ENCODE assay signal across 14 cellular contexts in genomic region chr7:43642897-43643630, GRCh38.
DNase-seq lines count a peak whose midpoint lies in the region; ATAC-seq, FAIRE-seq and TF ChIP-seq lines count a peak whose summit lies in the region.
"Had no signal": no experiment of that assay in that cellular context is flagged by ENCODE, and none has a peak within 500 bp of the region (broad histone marks: within the 10 kb centered on the region; RNA-seq: fewer than 3 reads in every experiment).

No MANE protein-coding gene starts in this region.

- DNase-seq in activated CD4-positive, alpha-beta T cell treated with anti-CD3 and anti-CD28 coated beads, Interleukin-2, amount 10 ng/mL, durations not matched to agents 7 days and 5 days, result no peak
- no peak for DNase-seq in activated CD4-positive, alpha-beta T cell treated with anti-CD3 and anti-CD28 coated beads, Interleukin-2, amount 50 U/mL, for 48 hours
- DNase-seq in GM12878 (ENCODE audit: low read depth, low spot score) (no peak), progenitor cell of endocrine pancreas (ENCODE audit: low spot score, unreplicated experiment) (no peak), Right ventricle myocardium superior (no peak)
- DNase-seq: activated CD4-positive, CD25-positive, alpha-beta regulatory T cell treated with anti-CD3 and anti-CD28 coated beads, Interleukin-2, amount 50 U/mL, for 72 hours; activated effector memory CD4-positive, alpha-beta T cell treated with Interleukin-2 at 50 U/mL for 16 hours; gastrocnemius medialis; NCI-H2081; small intestine had no signal

- peaks cover 84% of the 10 kb centered on the region for H3K4me1 Mint-ChIP-seq in activated CD4-positive, alpha-beta T cell treated with anti-CD3 and anti-CD28 coated beads, Interleukin-2, amount 10 ng/mL, durations not matched to agents 7 days and 5 days
- peaks cover 7% of the 10 kb centered on the region for H3K4me1 Mint-ChIP-seq in progenitor cell of endocrine pancreas (ENCODE audit: low read depth)

- RAD21 ChIA-PET in GM12878 (lab: Charles Lee; ENCODE audit: unreplicated experiment), result interaction anchor here (1.2 kb wide), 1 partner anchor 195 kb away, joined by 3 read pairs; no protein-coding TSS in a partner anchor

- in situ Hi-C loops in GM12878 (cut with MboI), result no loop called here

- CTCF ChIA-PET in activated CD4-positive, alpha-beta T cell treated with anti-CD3 and anti-CD28 coated beads, Interleukin-2, amount 10 ng/mL, durations not matched to agents 7 days and 5 days (lab: Charles Lee), result interaction anchor here (1.3 kb wide), 1 partner anchor 58 kb away, joined by 3 read pairs; no protein-coding TSS in a partner anchor
- CTCF ChIA-PET in GM12878 (lab: Yijun Ruan, JAX), result interaction anchor here (0.9 to 10.7 kb wide), 2 partner anchors 57 to 60 kb away, joined by 5 to 132 read pairs; partner anchors contain the start of gene STK17A

- no peaks in the 10 kb centered on the region for H4K20me1 ChIP-seq in OCI-LY1 (ENCODE audit: insufficient read depth, low read length)
- peaks cover 3% of the 10 kb centered on the region; the same call in 1 of the 2 replicates for H4K20me1 ChIP-seq in GM12878 (ENCODE audit: control insufficient read depth, insufficient read depth)

- peaks cover 83% of the 10 kb centered on the region for H3K4me1 ChIP-seq in OCI-LY1 (ENCODE audit: insufficient read depth, low read length, severe bottlenecking)
- H3K4me1 ChIP-seq in GM12878 (ENCODE audit: control insufficient read depth, insufficient read depth, low read length), result peaks cover 30% of the 10 kb centered on the region

- H3K27ac ChIP-seq in OCI-LY1 (ENCODE audit: low read depth, low read length, poor library complexity, severe bottlenecking) (peak overlapping the region; percentile 80), GM12878 (ENCODE audit: control insufficient read depth, insufficient read depth) (no peak overlapping the region)
- H3K27ac ChIP-seq: gastrocnemius medialis had no signal

- no TSS peak for BruUV-seq in GM12878 (replicated peaks; lab: Mats Ljungman, UMichigan)

- H3K27me3 Mint-ChIP-seq in activated CD4-positive, alpha-beta T cell treated with anti-CD3 and anti-CD28 coated beads, Interleukin-2, amount 10 ng/mL, durations not matched to agents 7 days and 5 days, result no peaks in the 10 kb centered on the region
- H3K27me3 Mint-ChIP-seq in progenitor cell of endocrine pancreas, result no peaks in the 10 kb centered on the region

- SMC1A ChIA-PET in GM12878 (lab: Charles Lee; ENCODE audit: uncharacterized antibody, unreplicated experiment), result interaction anchor here (0.5 to 13.8 kb wide), 3 partner anchors 13 to 155 kb away, joined by 5 to 163 read pairs (median 146); no protein-coding TSS in a partner anchor

- H3K27me3 ChIP-seq in OCI-LY1 (ENCODE audit: insufficient read depth, low read length) (no peaks in the 10 kb centered on the region), GM12878 (replicated peaks in 1 of 2; ENCODE audit: control insufficient read depth in 2 of 2, insufficient read depth in 2 of 2, low read length in 1 of 2) (no peaks in the 10 kb centered on the region)
- H3K27me3 ChIP-seq: gastrocnemius medialis had no signal

- TF ChIP-seq CTCF in OCI-LY1 (IDR thresholded peaks at IDR 0.05; ENCODE audit: low read length) (no peak), GM12878 (IDR thresholded peaks at IDR 0.05 in 2 of 3, conservative IDR thresholded peaks at IDR 0.05 in 1 of 3; ENCODE audit: control insufficient read depth in 2 of 3, extremely low read depth in 1 of 3, insufficient read depth in 1 of 3, low read depth in 3 of 3, low read length in 3 of 3) (no peak), progenitor cell of endocrine pancreas (IDR thresholded peaks at IDR 0.05; ENCODE audit: unreplicated experiment) (no peak)

- POLR2A ChIA-PET in activated CD4-positive, alpha-beta T cell treated with anti-CD3 and anti-CD28 coated beads, Interleukin-2, amount 10 ng/mL, durations not matched to agents 7 days and 5 days (lab: Charles Lee), result no interaction called here
- POLR2A ChIA-PET in GM12878 (lab: Charles Lee), result interaction anchor here (0.6 to 10.0 kb wide), 2 partner anchors 22 to 55 kb away, joined by 3 to 138 read pairs; no protein-coding TSS in a partner anchor

- H3K9ac ChIP-seq in OCI-LY1 (ENCODE audit: low read length) (peak overlapping the region; percentile 32; the same call in 1 of the 2 replicates), GM12878 (ENCODE audit: control insufficient read depth, insufficient read depth, low read length) (no peak overlapping the region)

- H3K36me3 Mint-ChIP-seq in activated CD4-positive, alpha-beta T cell treated with anti-CD3 and anti-CD28 coated beads, Interleukin-2, amount 10 ng/mL, durations not matched to agents 7 days and 5 days (ENCODE audit: low read depth), result peaks cover 88% of the 10 kb centered on the region
- H3K36me3 Mint-ChIP-seq in progenitor cell of endocrine pancreas (ENCODE audit: insufficient read depth), result peaks cover 22% of the 10 kb centered on the region

- TF ChIP-seq POLR2A in GM12878 (IDR thresholded peaks at IDR 0.05; ENCODE audit: low read depth, low read length), result no peak

- peak overlapping the region; percentile 15 for H3K27ac Mint-ChIP-seq in activated CD4-positive, alpha-beta T cell treated with anti-CD3 and anti-CD28 coated beads, Interleukin-2, amount 10 ng/mL, durations not matched to agents 7 days and 5 days
- H3K27ac Mint-ChIP-seq in progenitor cell of endocrine pancreas, result peak overlapping the region; percentile 75

- WGBS in GM12878 (ENCODE audit: insufficient coverage, insufficient replicate concordance, low lambda C conversion rate, missing lambda C conversion rate), result 83% methylated on average over 13 of the region's 13 CpGs

- no peak for TF ChIP-seq RAD21 in GM12878 (IDR thresholded peaks at IDR 0.05; ENCODE audit: insufficient read depth, low read depth, low read length)

- H3K4me2 ChIP-seq in OCI-LY1 (ENCODE audit: low read length) (peak overlapping the region; percentile 2; the same call in 1 of the 2 replicates), GM12878 (ENCODE audit: control insufficient read depth, insufficient read depth) (no peak overlapping the region)
- H3K4me2 ChIP-seq: A549 had no signal

- H3K4me3 Mint-ChIP-seq in activated CD4-positive, alpha-beta T cell treated with anti-CD3 and anti-CD28 coated beads, Interleukin-2, amount 10 ng/mL, durations not matched to agents 7 days and 5 days, result no peak overlapping the region
- H3K4me3 Mint-ChIP-seq in progenitor cell of endocrine pancreas (ENCODE audit: low read depth), result no peak overlapping the region

- FAIRE-seq in GM12878 (lab: Jason Lieb, UNC), result no peak
- FAIRE-seq: A549, small intestine had no signal

- ATAC-seq in GM12878 (no peak), Right ventricle myocardium superior (ENCODE audit: poor library complexity) (no peak), HG02938 (IDR thresholded peaks at IDR 0.05; ENCODE audit: unreplicated experiment) (no peak), GM21723 (IDR thresholded peaks at IDR 0.05; ENCODE audit: unreplicated experiment) (no peak)
- ATAC-seq: gastrocnemius medialis had no signal

- H3K9me2 ChIP-seq in OCI-LY1 (ENCODE audit: low read depth, low read length), result no peaks in the 10 kb centered on the region

- intact Hi-C loops in GM12878 (cut with micrococcal nuclease; ENCODE audit: unreplicated experiment), result no loop called here
- intact Hi-C loops in Right ventricle myocardium superior (cut with DNase I), result loop anchor here (10.0 kb wide), 1 partner anchor 52 kb away; no protein-coding TSS in a partner anchor

- no peaks in the 10 kb centered on the region for H3K9me3 Mint-ChIP-seq in activated CD4-positive, alpha-beta T cell treated with anti-CD3 and anti-CD28 coated beads, Interleukin-2, amount 10 ng/mL, durations not matched to agents 7 days and 5 days
- H3K9me3 Mint-ChIP-seq in progenitor cell of endocrine pancreas (ENCODE audit: low read depth), result no peaks in the 10 kb centered on the region

- TF ChIP-seq EP300 in GM12878 (IDR thresholded peaks at IDR 0.05; ENCODE audit: borderline replicate concordance in 1 of 2, control insufficient read depth in 1 of 2, low read depth in 2 of 2, low read length in 2 of 2), result no peak

- H3K9me3 ChIP-seq in OCI-LY1 (ENCODE audit: low read length) (no peaks in the 10 kb centered on the region), GM12878 (replicated peaks; ENCODE audit: control insufficient read depth, insufficient read depth, low read length) (no peaks in the 10 kb centered on the region)
- H3K9me3 ChIP-seq: A549, gastrocnemius medialis had no signal

- H3K4me3 ChIP-seq in OCI-LY1 (ENCODE audit: low read depth, low read length, poor library complexity, severe bottlenecking), result no peak overlapping the region
- H3K4me3 ChIP-seq in GM12878, result no peak overlapping the region
- H3K4me3 ChIP-seq: A549, gastrocnemius medialis had no signal

- H3F3A ChIP-seq in OCI-LY1 (ENCODE audit: insufficient read depth, low read length), result peaks cover 10% of the 10 kb centered on the region

- H3K79me2 ChIP-seq in OCI-LY1 (ENCODE audit: insufficient read depth, low read length), result no peaks in the 10 kb centered on the region
- peaks cover 22% of the 10 kb centered on the region for H3K79me2 ChIP-seq in GM12878 (ENCODE audit: control insufficient read depth, insufficient read depth, low read length)

- peaks cover 86% of the 10 kb centered on the region for H3K36me3 ChIP-seq in OCI-LY1 (ENCODE audit: insufficient read depth, low read length)
- peaks cover 26 to 47% of the 10 kb centered on the region in 2 experiments for H3K36me3 ChIP-seq in GM12878 (ENCODE audit: control insufficient read depth in 2 of 2, insufficient read depth in 2 of 2, low read length in 1 of 2)

- H2AFZ ChIP-seq in OCI-LY1 (ENCODE audit: low read length) (no peak overlapping the region), GM12878 (ENCODE audit: control insufficient read depth, low read depth, low read length) (no peak overlapping the region)

TF ChIP-seq in GM12878, 131 proteins besides CTCF, POLR2A, EP300 and RAD21:
- no peak for TF ChIP-seq YY1 (IDR thresholded peaks at IDR 0.05; ENCODE audit: low read depth, low read length)
- 0 out of 2 replicates have a peak, but pooled peaks have one; percentile 46 for TF ChIP-seq POLR2AphosphoS2 (IDR thresholded peaks at IDR 0.05; ENCODE audit: low read depth, low read length)
- 0 out of 2 replicates have a peak, but pooled peaks have one; percentile 37 for TF ChIP-seq POLR2AphosphoS5 (IDR thresholded peaks at IDR 0.05; ENCODE audit: low read length)
